1 cellular context compared by ENCODE assay signal in the genomic region with DNA sequence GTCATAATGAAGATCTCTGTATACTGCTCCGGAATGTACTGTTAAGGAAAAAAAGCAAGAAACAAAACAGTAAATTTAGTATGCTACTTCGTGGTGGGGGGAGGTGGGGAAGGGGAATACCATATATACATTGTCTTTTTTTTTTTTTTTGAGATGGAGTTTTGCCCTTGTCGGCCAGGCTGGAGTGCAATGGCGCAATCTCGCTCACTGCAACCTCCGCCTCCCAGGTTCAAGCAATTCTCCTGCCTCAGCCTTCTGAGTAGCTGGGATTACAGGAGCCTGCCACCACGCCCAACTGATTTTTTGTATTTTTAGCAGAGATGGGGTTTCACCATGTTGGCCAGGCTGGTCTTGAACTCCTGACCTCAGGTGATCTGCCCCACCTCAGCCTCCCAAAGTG.
A peak's percentile ranks its signal among the peaks of the same experiment; 100 is the strongest.
TF ChIP-seq lines count a peak whose summit lies in the region.

No MANE protein-coding gene starts in this region.

TF ChIP-seq in K562, 482 proteins besides CTCF, POLR2A, EP300 and RAD21:
- peak; percentile 65 for TF ChIP-seq CEBPB (tag; IDR thresholded peaks at IDR 0.05)
